ENCODE assay signal across 16 cellular contexts in the genomic region with DNA sequence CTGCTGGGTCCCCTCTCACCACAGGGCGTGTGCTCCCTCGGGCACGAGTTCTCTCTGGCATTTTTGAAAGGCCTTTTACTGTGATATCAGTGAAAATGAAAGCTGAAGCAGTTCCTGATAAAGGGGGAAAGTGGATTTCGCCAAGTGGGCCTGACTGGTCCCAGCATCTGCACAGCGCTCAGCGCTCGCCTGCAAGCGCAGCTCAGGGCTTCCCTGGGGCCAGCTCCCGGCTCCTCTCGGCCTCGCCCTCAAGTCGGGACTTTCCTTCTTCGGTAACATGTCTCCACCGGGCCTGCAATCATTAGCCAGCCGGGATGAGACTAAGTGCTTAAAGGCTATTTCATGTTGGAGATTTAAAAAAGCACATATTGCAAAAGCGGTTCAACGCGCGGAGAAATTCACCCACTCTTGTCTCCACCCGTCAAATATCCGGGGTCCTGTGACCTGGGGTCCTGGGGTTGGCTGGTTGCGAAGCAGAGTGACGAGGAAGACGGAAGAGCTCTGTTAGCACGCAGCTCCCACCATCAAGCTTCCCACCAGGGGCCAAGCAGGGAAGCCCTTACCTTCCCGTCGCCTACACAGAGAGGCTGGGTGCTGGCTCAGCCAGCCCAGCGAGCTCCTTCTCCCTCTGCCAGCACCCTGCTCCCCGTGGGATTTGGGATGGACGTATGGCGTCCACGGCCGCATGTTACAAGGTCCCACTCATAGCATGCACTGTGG.
"Had no signal": no experiment of that assay in that cellular context is flagged by ENCODE, and none has a peak within 500 bp of the region (broad histone marks: within the 10 kb centered on the region; RNA-seq: fewer than 3 reads in every experiment).

No MANE protein-coding gene starts in this region.

- H3K9me3 ChIP-seq: heart left ventricle, lower lobe of right lung, prostate gland, suprapubic skin, tibial nerve had no signal

- H3K79me2 ChIP-seq: parathyroid adenoma had no signal

- H3K27ac ChIP-seq: heart left ventricle, lower lobe of right lung, neural progenitor cell, parathyroid adenoma, prostate gland, suprapubic skin, tibial nerve had no signal

- H3K4me3 ChIP-seq: heart left ventricle, lower lobe of right lung, neural progenitor cell, prostate gland, suprapubic skin, tibial nerve had no signal

- H3K4me2 ChIP-seq: neural progenitor cell had no signal

- DNase-seq: effector memory CD4-positive, alpha-beta T cell; heart left ventricle; hypothalamus; kidney glomerular epithelial cell; lower lobe of right lung; midbrain; occipital lobe; small intestine; stimulated activated CD4-positive, alpha-beta T cell treated with anti-CD3 and anti-CD28 coated beads, Interleukin-12 subunit alpha, Interleukin-12 subunit beta, amount 100 ng/mL, for 4 hours; stimulated activated naive CD4-positive, alpha-beta T cell treated with Interleukin-2 at 50 U/mL for 16 hours had no signal

- H2AFZ ChIP-seq: neural progenitor cell, parathyroid adenoma had no signal

- H3K9ac ChIP-seq: neural progenitor cell, parathyroid adenoma had no signal

- H3K36me3 ChIP-seq: lower lobe of right lung, neural progenitor cell, prostate gland, suprapubic skin had no signal

- ATAC-seq: left lobe of liver had no signal

- H3K27me3 ChIP-seq: heart left ventricle, suprapubic skin, tibial nerve had no signal

- H3K4me1 ChIP-seq: lower lobe of right lung, neural progenitor cell, parathyroid adenoma, prostate gland, suprapubic skin, tibial nerve had no signal
